ENCODE assay signal across 9 cellular contexts in the genomic region with DNA sequence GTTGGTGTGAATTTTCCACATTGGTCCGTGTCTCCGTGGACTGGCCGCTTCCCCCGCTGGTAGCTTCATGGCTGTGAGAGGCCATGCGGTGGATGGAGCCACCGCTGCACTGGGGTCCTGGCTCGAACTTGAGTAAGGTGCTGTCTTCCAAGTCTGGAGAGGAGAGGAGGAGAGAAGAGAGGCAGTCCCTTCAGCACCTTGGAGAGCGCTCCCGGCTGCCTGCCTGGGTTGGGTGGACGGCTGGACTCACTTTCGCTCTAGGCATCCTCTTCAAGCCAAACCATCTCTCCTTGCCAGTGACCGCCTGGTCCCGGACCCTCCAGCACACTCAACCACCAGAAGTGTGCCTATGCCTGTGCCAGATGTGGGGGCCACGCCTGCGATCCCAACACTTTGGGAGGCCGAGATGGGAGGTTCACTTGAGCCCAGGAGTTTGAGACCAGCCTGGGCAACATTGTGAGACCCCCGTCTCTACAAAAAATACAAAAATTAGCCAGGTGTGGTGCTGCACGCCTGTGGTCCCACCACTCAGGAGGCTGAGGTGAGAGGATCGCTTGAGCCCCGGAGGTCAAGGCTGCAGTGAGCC. TPM values are rescaled to one million over a fixed set of nuclear protein-coding genes. Genes with fewer than 3 reads are reported as not detected.
A peak's percentile ranks its signal among the peaks of the same experiment; 100 is the strongest.
DNase-seq lines count a peak whose midpoint lies in the region; ATAC-seq, FAIRE-seq and TF ChIP-seq lines count a peak whose summit lies in the region.
"Had no signal": no experiment of that assay in that cellular context is flagged by ENCODE, and none has a peak within 500 bp of the region (broad histone marks: within the 10 kb centered on the region; RNA-seq: fewer than 3 reads in every experiment).

No MANE protein-coding gene starts in this region.

- H3K4me2 ChIP-seq in mesenchymal stem cell (ENCODE audit: low read length, poor library complexity, severe bottlenecking): no peak overlapping the region

- no peak overlapping the region for H3K9ac ChIP-seq in mesenchymal stem cell (ENCODE audit: low read length)

- DNase-seq in H7 (peak; percentile 94), SK-MEL-5 (ENCODE audit: low read depth, low spot score) (peak; percentile 39), cardiac fibroblast (ENCODE audit: low read depth in 2 of 2) (peak; percentile 64 to 68), mesenchymal stem cell (peak; percentile 67), DMS153 treated with DMSO at 0.1 percent for 48 hours (lab: John Stamatoyannopoulos, UW; ENCODE audit: unreplicated experiment) (no peak), GM12891 (ENCODE audit: insufficient read length, low spot score) (no peak)

- no peak overlapping the region for H3K18ac ChIP-seq in mesenchymal stem cell (ENCODE audit: low read depth in 1 of 2, low read length in 2 of 2)

- no peak for TF ChIP-seq CTCF in cardiac fibroblast (IDR thresholded peaks at IDR 0.05; ENCODE audit: low read depth, low read length)

- no peak for FAIRE-seq in GM12891 (lab: Jason Lieb, UNC)

- H2BK15ac ChIP-seq in mesenchymal stem cell (ENCODE audit: low read depth, poor library complexity, severe bottlenecking): no peak overlapping the region

- no peak for ATAC-seq in GM19463 (IDR thresholded peaks at IDR 0.05; ENCODE audit: unreplicated experiment)
- ATAC-seq in HG03196 (IDR thresholded peaks at IDR 0.05; ENCODE audit: unreplicated experiment): no peak

- no peaks in the 10 kb centered on the region for H3K36me3 ChIP-seq in H7 (replicated peaks; ENCODE audit: control insufficient read depth, insufficient read depth, low read length)
- no peaks in the 10 kb centered on the region for H3K36me3 ChIP-seq in mesenchymal stem cell (ENCODE audit: control insufficient read depth in 1 of 2, insufficient read depth in 2 of 2, low read depth in 1 of 2, low read length in 2 of 2)

- H3K4me1 ChIP-seq in mesenchymal stem cell (ENCODE audit: control insufficient read depth, insufficient read depth, low read depth, low read length): peaks cover under 1% of the 10 kb centered on the region

- no peak overlapping the region for H4K8ac ChIP-seq in mesenchymal stem cell (ENCODE audit: low read length)

- WGBS in mesenchymal stem cell: 49% methylated on average over 20 of the region's 20 CpGs

- in situ Hi-C loops in SK-MEL-5 (cut with HindIII; ENCODE audit: low pct_unique_long_range_greater_than_20kb, low sequenced_read_pairs): no loop called here

- H3K27me3 ChIP-seq in H7 (ENCODE audit: control insufficient read depth, insufficient read depth, low read length) (peaks cover 5% of the 10 kb centered on the region), mesenchymal stem cell (ENCODE audit: control insufficient read depth in 1 of 2, insufficient read depth in 1 of 2, low read length in 2 of 2) (peaks cover 62 to 77% of the 10 kb centered on the region in 2 experiments)

- no peak overlapping the region for H4K91ac ChIP-seq in mesenchymal stem cell (ENCODE audit: low read length)

- no peak overlapping the region for H3K4me3 ChIP-seq in H7 (ENCODE audit: insufficient read depth, low read depth, low read length)
- H3K4me3 ChIP-seq in cardiac fibroblast (replicated peaks in 1 of 2; ENCODE audit: low read depth in 2 of 2, low read length in 2 of 2): no peak overlapping the region
- H3K4me3 ChIP-seq in mesenchymal stem cell (ENCODE audit: insufficient read depth in 1 of 2, low read depth in 1 of 2, low read length in 2 of 2): no peak overlapping the region

- H2BK120ac ChIP-seq in mesenchymal stem cell (ENCODE audit: low read depth, low read length): no peak overlapping the region

- H3K9me3 ChIP-seq in mesenchymal stem cell (ENCODE audit: control insufficient read depth, low read length): no peaks in the 10 kb centered on the region

- no peak overlapping the region for H2BK5ac ChIP-seq in mesenchymal stem cell (ENCODE audit: low read depth, low read length, poor library complexity, severe bottlenecking)

- no peak overlapping the region for H2AFZ ChIP-seq in mesenchymal stem cell (ENCODE audit: low read depth, low read length)

- H2BK12ac ChIP-seq in mesenchymal stem cell (ENCODE audit: low read length in 2 of 2): no peak overlapping the region

- no peak for TF ChIP-seq POLR2A in GM12891 (IDR thresholded peaks at IDR 0.05; ENCODE audit: low read depth, low read length)

- no peak overlapping the region for H3K23ac ChIP-seq in mesenchymal stem cell (ENCODE audit: low read length in 2 of 2)

- no peaks in the 10 kb centered on the region for H3K79me1 ChIP-seq in mesenchymal stem cell (replicated peaks; ENCODE audit: low read length, poor library complexity, severe bottlenecking)

- no peak overlapping the region for H3K4ac ChIP-seq in mesenchymal stem cell (ENCODE audit: low read depth in 1 of 2, low read length in 2 of 2)

- H3K27ac ChIP-seq in mesenchymal stem cell (ENCODE audit: low read length, poor library complexity, severe bottlenecking): no peak overlapping the region

- no peak overlapping the region for H2AK5ac ChIP-seq in mesenchymal stem cell (ENCODE audit: low read length, severe bottlenecking)

- H3K14ac ChIP-seq in mesenchymal stem cell (ENCODE audit: low read length in 2 of 2): no peak overlapping the region

TF ChIP-seq in GM12891, 5 proteins besides CTCF, POLR2A, EP300 and RAD21:
- no peak for TF ChIP-seq POU2F2 (IDR thresholded peaks at IDR 0.05; ENCODE audit: low read depth, low read length)
- no peak for TF ChIP-seq TAF1 (IDR thresholded peaks at IDR 0.05; ENCODE audit: low read depth, low read length)
- no peak for TF ChIP-seq SPI1 (IDR thresholded peaks at IDR 0.05; ENCODE audit: low read depth, low read length)
- TF ChIP-seq PAX5 (IDR thresholded peaks at IDR 0.05; ENCODE audit: insufficient read depth, low read length, severe bottlenecking): no peak
- no peak for TF ChIP-seq POLR2AphosphoS5 (IDR thresholded peaks at IDR 0.05; ENCODE audit: low read depth, low read length)

RNA-seq across cellular contexts. Expression of gene JPH3, which starts 6.2 kb away (rescaled TPM):
- 24.0 and 25.6 TPM in 2 replicates for total RNA-seq in H7 (2014; rRNA removed; shearing (Covaris generic))
- total RNA-seq in SK-MEL-5 (2014; rRNA removed; shearing (Covaris generic)): 2.6 and 4.0 TPM in 2 replicates
- 2.3 and 3.6 TPM in 2 replicates for polyA plus RNA-seq in SK-MEL-5 (2015; cell fraction: cytosol; rRNA removed)
- 0.43 and 0.87 TPM in 2 replicates for polyA plus RNA-seq in SK-MEL-5 (2015; cell fraction: nucleus; rRNA removed)
- polyA plus RNA-seq in mesenchymal stem cell (2013, experiment 1 of 2): 0.03 TPM
- polyA plus RNA-seq in mesenchymal stem cell (2013, experiment 2 of 2): not detected
- polyA plus RNA-seq in GM12891 (2012; ENCODE audit: low read depth, missing spikeins): 0.06 TPM
- polyA plus RNA-seq: IgD-negative memory B cell had no signal

Comparison
In these comparisons a context has a peak if more than half of its experiments do, and no peak if none do; other contexts are left out.
1. DNase-seq: peak in H7 (single experiment), SK-MEL-5 (single experiment), cardiac fibroblast (2 of 2) and mesenchymal stem cell (single experiment); none in DMS153 treated with DMSO at 0.1 percent for 48 hours (single experiment) and GM12891 (single experiment).